12 cellular contexts compared by ENCODE assay signal in genomic region chr12:55724940-55725309, GRCh38. TPM values are rescaled to one million over a fixed set of nuclear protein-coding genes. Genes with fewer than 3 reads are reported as not detected.
DNase-seq lines count a peak whose midpoint lies in the region; ATAC-seq and TF ChIP-seq lines count a peak whose summit lies in the region.
"Had no signal": no experiment of that assay in that cellular context is flagged by ENCODE, and none has a peak within 500 bp of the region (broad histone marks: within the 10 kb centered on the region; RNA-seq: fewer than 3 reads in every experiment).

No MANE protein-coding gene starts in this region.

- TF ChIP-seq CTCF in CD14-positive monocyte (IDR thresholded peaks at IDR 0.05) (no peak), KMS-11 (conservative IDR thresholded peaks at IDR 0.05; ENCODE audit: low read depth, low read length) (peak; percentile 47; the same call in 1 of the 2 replicates), esophagus muscularis mucosa (IDR thresholded peaks at IDR 0.05) (no peak), psoas muscle (IDR thresholded peaks at IDR 0.05) (no peak)

- TF ChIP-seq EP300 in esophagus muscularis mucosa (IDR thresholded peaks at IDR 0.05) = no peak

- peaks cover 46 to 62% of the 10 kb centered on the region in 2 donors for H3K36me3 Mint-ChIP-seq in CD14-positive monocyte

- peaks cover 51% of the 10 kb centered on the region for H3K4me1 Mint-ChIP-seq in CD14-positive monocyte

- intact Hi-C loops in CD14-positive monocyte (cut with micrococcal nuclease) (loop anchor here in 1 of 2 donors (5.0 kb wide), 2 partner anchors 68 to 317 kb away; partner anchors contain the start of gene RPS26), esophagus muscularis mucosa (cut with DNase I) (no loop called here), psoas muscle (cut with DNase I) (no loop called here)

- ATAC-seq in psoas muscle (no peak), HG02763 (IDR thresholded peaks at IDR 0.05; ENCODE audit: unreplicated experiment) (no peak)
- ATAC-seq: activated T-helper 17 cell treated with anti-CD3 and anti-CD28 coated beads, Interleukin-2, amount 50 U/mL, for 72 hours had no signal

- H3K4me3 ChIP-seq in KMS-11 (IDR thresholded peaks at IDR 0.05; ENCODE audit: insufficient read depth, low read depth, low read length) = no peak overlapping the region
- no peak overlapping the region for H3K4me3 ChIP-seq in esophagus muscularis mucosa
- peak overlapping the region; percentile 29 for H3K4me3 ChIP-seq in psoas muscle
- H3K4me3 ChIP-seq: vagina had no signal

- peaks cover 0 to 4% (median 0%) of the 10 kb centered on the region in 7 donors for H3K9me3 Mint-ChIP-seq in CD14-positive monocyte
- H3K9me3 Mint-ChIP-seq: activated T-helper 17 cell treated with anti-CD3 and anti-CD28 coated beads, Interleukin-2, amount 50 U/mL, for 72 hours had no signal

- no peaks in the 10 kb centered on the region for H4K20me1 ChIP-seq in KMS-11 (ENCODE audit: insufficient read depth)

- no peak overlapping the region for H3K9ac ChIP-seq in KMS-11

- peaks cover 32% of the 10 kb centered on the region for H3K4me1 ChIP-seq in KMS-11 (ENCODE audit: low read depth, poor library complexity, severe bottlenecking)
- peaks cover 62 to 85% (median 78%) of the 10 kb centered on the region in 4 donors for H3K4me1 ChIP-seq in esophagus muscularis mucosa
- peaks cover 78% of the 10 kb centered on the region for H3K4me1 ChIP-seq in psoas muscle
- H3K4me1 ChIP-seq: foreskin keratinocyte had no signal

- 60% methylated on average over 2 of the region's 3 CpGs for WGBS in esophagus muscularis mucosa
- 20 to 32% (median 25%) methylated on average over 3 of the region's 3 CpGs for WGBS in psoas muscle, 3 donors

- H3K27me3 ChIP-seq in KMS-11 (ENCODE audit: insufficient read depth, low read depth) (no peaks in the 10 kb centered on the region), esophagus muscularis mucosa (no peaks in the 10 kb centered on the region), psoas muscle (ENCODE audit: insufficient read depth in 3 of 3, low read length in 2 of 3) (no peaks in the 10 kb centered on the region)
- H3K27me3 ChIP-seq: foreskin keratinocyte, vagina had no signal

- H3K27ac Mint-ChIP-seq in CD14-positive monocyte = peak overlapping the region in 5 of 7 donors; percentile 6 to 76 (median 53)
- H3K27ac Mint-ChIP-seq: progenitor cell of endocrine pancreas had no signal

- H3K36me3 ChIP-seq in KMS-11 (ENCODE audit: insufficient read depth) (no peaks in the 10 kb centered on the region; the same call in 1 of the 2 replicates), esophagus muscularis mucosa (peaks cover 17 to 45% (median 38%) of the 10 kb centered on the region in 4 donors), psoas muscle (ENCODE audit: insufficient read depth in 1 of 2, low read depth in 1 of 2) (peaks cover 7 to 50% of the 10 kb centered on the region in 2 donors)

- TF ChIP-seq POLR2A in esophagus muscularis mucosa (IDR thresholded peaks at IDR 0.05; ENCODE audit: low read depth) = no peak

- no peaks in the 10 kb centered on the region for H3K27me3 Mint-ChIP-seq in CD14-positive monocyte (ENCODE audit: low read depth in 3 of 3)
- H3K27me3 Mint-ChIP-seq: activated T-helper 17 cell treated with anti-CD3 and anti-CD28 coated beads, Interleukin-2, amount 50 U/mL, for 72 hours; progenitor cell of endocrine pancreas had no signal

- peaks cover 13% of the 10 kb centered on the region; the same call in 1 of the 2 replicates for H3K79me2 ChIP-seq in KMS-11 (ENCODE audit: insufficient read depth, low read depth)

- no peak overlapping the region for H2AFZ ChIP-seq in KMS-11 (ENCODE audit: low read depth)

- no peak overlapping the region for H3K4me2 ChIP-seq in KMS-11

- no peak overlapping the region for H3K4me3 Mint-ChIP-seq in CD14-positive monocyte

- H3K27ac ChIP-seq in KMS-11 (no peak overlapping the region), esophagus muscularis mucosa (replicated peaks in 1 of 4) (peak overlapping the region; percentile 89 to 100 (median 98)), psoas muscle (peak overlapping the region; percentile 92)
- H3K27ac ChIP-seq: foreskin keratinocyte had no signal

- H3K9me3 ChIP-seq in esophagus muscularis mucosa = no peaks in the 10 kb centered on the region
- no peaks in the 10 kb centered on the region for H3K9me3 ChIP-seq in psoas muscle
- H3K9me3 ChIP-seq: vagina had no signal

- DNase-seq in CD14-positive monocyte (ENCODE audit: low spot score) (no peak), esophagus muscularis mucosa (ENCODE audit: extremely low spot score) (no peak), psoas muscle (peak; percentile 14 to 54), HuH-7.5 (ENCODE audit: low spot score) (no peak), UCSD-AML1 (lab: John Stamatoyannopoulos, UW; ENCODE audit: unreplicated experiment) (no peak)
- no peak for DNase-seq in stimulated activated CD4-positive, alpha-beta T cell treated with anti-CD3 and anti-CD28 coated beads, Interleukin-2, amount 100 ng/mL, for 24 hours
- DNase-seq: foreskin keratinocyte had no signal

RNA-seq across cellular contexts. Expression of gene CD63, which starts 3.9 kb away (rescaled TPM):
- polyA plus RNA-seq in CD14-positive monocyte (1,000 to 10,000 TPM in 1 of 2 donors, 100 to 1,000 TPM in 1; 988 to 1,099 TPM), psoas muscle (1,000 to 10,000 TPM; 1,147 to 2,407 (median 1,257) TPM)
- total RNA-seq in esophagus muscularis mucosa (1,000 to 10,000 TPM in 1 of 4 donors, 100 to 1,000 TPM in 3; 742 to 1,177 (median 845) TPM), psoas muscle (1,000 to 10,000 TPM in 2 of 4 donors, 100 to 1,000 TPM in 2; 592 to 1,401 (median 983) TPM)

RNA-seq across cellular contexts. Expression of gene RDH5, which starts 4.7 kb away (rescaled TPM):
- 1 to 10 TPM; 1.2 TPM for polyA plus RNA-seq in CD14-positive monocyte
- 10 to 100 TPM; 13.8 to 23.0 (median 17.2) TPM for total RNA-seq in esophagus muscularis mucosa
- 10 to 100 TPM; 11.4 to 25.4 (median 16.0) TPM for total RNA-seq in psoas muscle
- 10 to 100 TPM in 2 of 3 donors, 1 to 10 TPM in 1; 7.0 to 14.0 (median 11.9) TPM for polyA plus RNA-seq in psoas muscle

RNA-seq across cellular contexts. Expression of gene BLOC1S1, which starts 9.1 kb away (rescaled TPM):
- polyA plus RNA-seq in CD14-positive monocyte (100 to 1,000 TPM; 222 to 223 TPM), psoas muscle (100 to 1,000 TPM; 185 to 260 (median 228) TPM)
- total RNA-seq in esophagus muscularis mucosa (100 to 1,000 TPM; 159 to 253 (median 196) TPM), psoas muscle (100 to 1,000 TPM; 127 to 193 (median 165) TPM)

RNA-seq across cellular contexts. Expression of gene ITGA7, which starts 17.2 kb away (rescaled TPM):
- under 1 TPM; 0.23 to 0.55 TPM for polyA plus RNA-seq in CD14-positive monocyte
- 100 to 1,000 TPM; 155 to 245 (median 218) TPM for total RNA-seq in esophagus muscularis mucosa
- 100 to 1,000 TPM; 297 to 433 (median 350) TPM for total RNA-seq in psoas muscle
- 100 to 1,000 TPM in 2 of 3 donors, 10 to 100 TPM in 1; 51.8 to 254 (median 152) TPM for polyA plus RNA-seq in psoas muscle

RNA-seq across cellular contexts. Expression of gene GDF11, which starts 18.0 kb away (rescaled TPM):
- under 1 TPM; 0.08 to 0.09 TPM for polyA plus RNA-seq in CD14-positive monocyte
- total RNA-seq in esophagus muscularis mucosa = 1 to 10 TPM; 1.7 to 9.0 (median 4.9) TPM
- 1 to 10 TPM in 3 of 4 donors, under 1 TPM in 1; 0.88 to 4.8 (median 1.4) TPM for total RNA-seq in psoas muscle
- polyA plus RNA-seq in psoas muscle = 1 to 10 TPM in 2 of 3 donors, under 1 TPM in 1; 0.34 to 3.7 (median 2.3) TPM

Comparison
In these comparisons a context has a peak if more than half of its experiments do, and no peak if none do; other contexts are left out.
1. DNase-seq: peak in psoas muscle (2 of 2); none in CD14-positive monocyte (single experiment), esophagus muscularis mucosa (single experiment), stimulated activated CD4-positive, alpha-beta T cell treated with anti-CD3 and anti-CD28 coated beads, Interleukin-2, amount 100 ng/mL, for 24 hours (0 of 2), HuH-7.5 (single experiment) and UCSD-AML1 (single experiment).